Comparison of ENCODE assay signal across 28 cellular contexts in genomic region chr1:203419558-203419957, GRCh38. TPM values are rescaled to one million over a fixed set of nuclear protein-coding genes. Genes with fewer than 3 reads are reported as not detected.
"Had no signal": no experiment of that assay in that cellular context is flagged by ENCODE, and none has a peak within 500 bp of the region (broad histone marks: within the 10 kb centered on the region; RNA-seq: fewer than 3 reads in every experiment).

No MANE protein-coding gene starts in this region.

- H3K4me1 ChIP-seq: colonic mucosa, esophagus squamous epithelium, gastrocnemius medialis, heart right ventricle, left lung, lower lobe of right lung had no signal

- H3K27ac ChIP-seq: colonic mucosa, epithelial cell of prostate, esophagus squamous epithelium, gastrocnemius medialis, heart right ventricle, left lung, lower lobe of right lung had no signal

- ATAC-seq: effector memory CD8-positive, alpha-beta T cell; esophagus mucosa; gastrocnemius medialis; heart right ventricle; left cardiac atrium; left lung; left ventricle myocardium superior; lower lobe of right lung had no signal

- H3K27me3 ChIP-seq: colonic mucosa, esophagus squamous epithelium, gastrocnemius medialis, heart right ventricle had no signal

- H3K4me3 ChIP-seq: colonic mucosa, esophagus squamous epithelium, gastrocnemius medialis, heart right ventricle, left lung, lower lobe of right lung had no signal

- FAIRE-seq: endometrium, islet of Langerhans, keratinocyte had no signal

- H3K9me3 ChIP-seq: colonic mucosa, esophagus squamous epithelium, gastrocnemius medialis, heart right ventricle, left lung, lower lobe of right lung had no signal

- DNase-seq: colonic mucosa; cortex of kidney; effector CD8-positive, alpha-beta T cell; effector memory CD8-positive, alpha-beta T cell; erythroblast; esophagus squamous epithelium; foreskin fibroblast; foreskin melanocyte; gastrocnemius medialis; glutamatergic neuron; head of caudate nucleus; heart right ventricle; hippocampal formation; left cardiac atrium; left lung; left ventricle myocardium superior; lower lobe of right lung; mesenchymal stem cell; midbrain had no signal

- H3K36me3 ChIP-seq: colonic mucosa, esophagus squamous epithelium, gastrocnemius medialis, heart right ventricle, left lung, lower lobe of right lung had no signal

RNA-seq across cellular contexts. Expression of gene PRELP, which starts 56.0 kb away (rescaled TPM):
- total RNA-seq: dermis microvascular lymphatic vessel endothelial cell, glomerular endothelial cell, lung microvascular endothelial cell, mononuclear cell had no signal
